In genomic region chr5:60489856-60490255, GRCh38 we compare ENCODE assay signal across 1 cellular context.
A peak's percentile ranks its signal among the peaks of the same experiment; 100 is the strongest.
TF ChIP-seq lines count a peak whose summit lies in the region.

No MANE protein-coding gene starts in this region.

TF ChIP-seq in HepG2, 621 proteins besides CTCF, POLR2A, EP300 and RAD21 (continued from another document):
- 0 out of 2 replicates have a peak, but pooled peaks have one; percentile 23 for TF ChIP-seq ZNF503 (CRISPR knock-in tag; IDR thresholded peaks at IDR 0.05)
- TF ChIP-seq ZNF496 (CRISPR knock-in tag; IDR thresholded peaks at IDR 0.05; ENCODE audit: insufficient replicate concordance): no peak
- no peak for TF ChIP-seq THAP11 (CRISPR knock-in tag; IDR thresholded peaks at IDR 0.05)
- no peak for TF ChIP-seq TIGD3 (CRISPR knock-in tag; IDR thresholded peaks at IDR 0.05; ENCODE audit: borderline replicate concordance)
- TF ChIP-seq ELF3 (CRISPR knock-in tag; IDR thresholded peaks at IDR 0.05): 0 out of 2 replicates have a peak, but pooled peaks have one; percentile 13
- TF ChIP-seq ZMYM4 (CRISPR knock-in tag; IDR thresholded peaks at IDR 0.05): no peak
- TF ChIP-seq SATB2 (CRISPR knock-in tag; IDR thresholded peaks at IDR 0.05): no peak
- no peak for TF ChIP-seq ETV5 (CRISPR knock-in tag; IDR thresholded peaks at IDR 0.05; ENCODE audit: borderline replicate concordance)
- no peak for TF ChIP-seq ZNF639 (CRISPR knock-in tag; conservative IDR thresholded peaks at IDR 0.05)
- TF ChIP-seq SOX6 (IDR thresholded peaks at IDR 0.05): no peak
- 0 out of 2 replicates have a peak, but pooled peaks have one; percentile 23 for TF ChIP-seq SOX6 (CRISPR knock-in tag; IDR thresholded peaks at IDR 0.05)
- no peak for TF ChIP-seq HOXA3 (CRISPR knock-in tag; IDR thresholded peaks at IDR 0.05)
- peak; percentile 73 for TF ChIP-seq POLR2G (IDR thresholded peaks at IDR 0.05; ENCODE audit: low read depth, low read length)
- TF ChIP-seq ZUFSP (CRISPR knock-in tag; IDR thresholded peaks at IDR 0.05; ENCODE audit: borderline replicate concordance): no peak
- no peak for TF ChIP-seq SALL1 (CRISPR knock-in tag; IDR thresholded peaks at IDR 0.05)
- TF ChIP-seq MXD3 (CRISPR knock-in tag; IDR thresholded peaks at IDR 0.05): no peak
- TF ChIP-seq NR2F6 (IDR thresholded peaks at IDR 0.05): 0 out of 2 replicates have a peak, but pooled peaks have one; percentile 6
- 0 out of 2 replicates have a peak, but pooled peaks have one; percentile 30 for TF ChIP-seq NR2F6 (CRISPR knock-in tag; IDR thresholded peaks at IDR 0.05)
- TF ChIP-seq HMG20B (CRISPR knock-in tag; conservative IDR thresholded peaks at IDR 0.05): no peak
- peak; percentile 54; the same call in 1 of the 2 replicates for TF ChIP-seq SOX5 (CRISPR knock-in tag; IDR thresholded peaks at IDR 0.05; ENCODE audit: borderline replicate concordance)
- no peak for TF ChIP-seq CCDC6 (CRISPR knock-in tag; IDR thresholded peaks at IDR 0.05)
- TF ChIP-seq ZFP62 (CRISPR knock-in tag; IDR thresholded peaks at IDR 0.05): no peak
- TF ChIP-seq MTERF4 (CRISPR knock-in tag; IDR thresholded peaks at IDR 0.05): no peak
- no peak for TF ChIP-seq ZNF720 (CRISPR knock-in tag; IDR thresholded peaks at IDR 0.05)
- TF ChIP-seq THYN1 (CRISPR knock-in tag; IDR thresholded peaks at IDR 0.05; ENCODE audit: borderline replicate concordance, low read depth): no peak
- no peak for TF ChIP-seq FOXO4 (CRISPR knock-in tag; conservative IDR thresholded peaks at IDR 0.05)
- no peak for TF ChIP-seq ZNF276 (CRISPR knock-in tag; IDR thresholded peaks at IDR 0.05; ENCODE audit: low read depth)
- no peak for TF ChIP-seq ZBTB43 (CRISPR knock-in tag; conservative IDR thresholded peaks at IDR 0.05)
- TF ChIP-seq PRDM10 (CRISPR knock-in tag; IDR thresholded peaks at IDR 0.05; ENCODE audit: low read depth): no peak
- no peak for TF ChIP-seq GTF3A (CRISPR knock-in tag; conservative IDR thresholded peaks at IDR 0.05)
- no peak for TF ChIP-seq ZNF432 (CRISPR knock-in tag; IDR thresholded peaks at IDR 0.05; ENCODE audit: borderline replicate concordance)
- TF ChIP-seq RFX3 (CRISPR knock-in tag; IDR thresholded peaks at IDR 0.05): no peak
